In the genomic region with DNA sequence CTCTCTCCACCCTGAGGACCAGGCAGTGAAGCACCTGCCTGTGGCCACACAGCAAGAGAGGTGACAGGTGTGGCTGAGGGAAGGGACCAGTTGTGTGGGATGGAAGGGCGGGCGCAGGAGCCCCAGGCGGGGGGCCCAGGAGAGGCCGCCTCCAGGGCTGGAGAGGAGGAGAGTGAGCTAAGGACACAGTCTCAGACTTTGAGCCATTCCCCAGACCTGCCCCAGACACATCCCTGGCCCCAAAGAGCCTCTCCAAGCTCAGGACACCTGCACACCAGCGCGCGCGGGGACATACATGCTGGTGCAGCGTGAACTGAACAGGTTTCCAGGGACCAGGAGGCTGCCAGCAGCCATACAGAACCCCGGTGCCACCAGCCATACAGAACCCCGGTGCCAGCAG, we compare ENCODE assay signal across 16 cellular contexts.
DNase-seq lines count a peak whose midpoint lies in the region; ATAC-seq, FAIRE-seq and TF ChIP-seq lines count a peak whose summit lies in the region.
"Had no signal": no experiment of that assay in that cellular context is flagged by ENCODE, and none has a peak within 500 bp of the region (broad histone marks: within the 10 kb centered on the region; RNA-seq: fewer than 3 reads in every experiment).

No MANE protein-coding gene starts in this region.

- no peak for FAIRE-seq in kidney (lab: Jason Lieb, UNC)

- H3K36me3 ChIP-seq in SJCRH30 (no peaks in the 10 kb centered on the region), kidney (ENCODE audit: control insufficient read depth in 1 of 2, insufficient read depth in 2 of 2, low read length in 2 of 2) (no peaks in the 10 kb centered on the region)
- H3K36me3 ChIP-seq: Peyer's patch had no signal

- H3K4me1 ChIP-seq in SJCRH30 (peaks cover 12% of the 10 kb centered on the region), kidney (ENCODE audit: control insufficient read depth in 1 of 2, insufficient read depth in 1 of 2, low read depth in 1 of 2, low read length in 2 of 2) (no peaks in the 10 kb centered on the region)
- H3K4me1 ChIP-seq: Peyer's patch had no signal

- no peak for ATAC-seq in GM18498 (IDR thresholded peaks at IDR 0.05; ENCODE audit: unreplicated experiment)
- no peak for ATAC-seq in GM18502 (IDR thresholded peaks at IDR 0.05; ENCODE audit: poor library complexity, unreplicated experiment)

- intact Hi-C loops in kidney (cut with DNase I): no loop called here

- H3K9ac ChIP-seq in kidney (ENCODE audit: low read length in 2 of 2): no peak overlapping the region
- H3K9ac ChIP-seq: KMS-11 had no signal

- DNase-seq in DMS53 (lab: John Stamatoyannopoulos, UW): peak; percentile 18
- no peak for DNase-seq in DMS53 treated with DMSO at 0.1 percent for 48 hours (lab: John Stamatoyannopoulos, UW; ENCODE audit: unreplicated experiment)
- DNase-seq in NCI-H128 (lab: John Stamatoyannopoulos, UW; ENCODE audit: unreplicated experiment): peak; percentile 33
- DNase-seq in SJCRH30: no peak
- peak; percentile 39 for DNase-seq in kidney
- no peak for DNase-seq in mesenteric fat pad (ENCODE audit: low spot score)
- DNase-seq: CD8-positive, alpha-beta memory T cell; IMR-90; NCI-H1694; NCI-H446; Peyer's patch; T-cell had no signal

- peak overlapping the region; percentile 24 for H3K27ac ChIP-seq in SJCRH30
- H3K27ac ChIP-seq in kidney (ENCODE audit: low read depth in 2 of 2, low read length in 2 of 2): no peak overlapping the region
- H3K27ac ChIP-seq: 22Rv1, KMS-11, Peyer's patch had no signal

- TF ChIP-seq CTCF in kidney (IDR thresholded peaks at IDR 0.05; ENCODE audit: borderline replicate concordance, extremely low read depth, insufficient read depth): no peak

- H3K27me3 ChIP-seq in SJCRH30: no peaks in the 10 kb centered on the region
- H3K27me3 ChIP-seq: Peyer's patch had no signal

- H3K4me3 ChIP-seq in SJCRH30: no peak overlapping the region
- H3K4me3 ChIP-seq in kidney (ENCODE audit: low read length in 2 of 2): no peak overlapping the region
- H3K4me3 ChIP-seq: Peyer's patch had no signal

- H3K9me3 ChIP-seq in SJCRH30 (replicated peaks): no peaks in the 10 kb centered on the region
- H3K9me3 ChIP-seq in kidney (ENCODE audit: control insufficient read depth in 1 of 2, low read length in 2 of 2): no peaks in the 10 kb centered on the region
- H3K9me3 ChIP-seq: Peyer's patch had no signal

Comparison
In these comparisons a context has a peak if more than half of its experiments do, and no peak if none do; other contexts are left out.
1. DNase-seq: peak in DMS53 (single experiment), NCI-H128 (single experiment) and kidney (single experiment); none in DMS53 treated with DMSO at 0.1 percent for 48 hours (single experiment), SJCRH30 (0 of 2) and mesenteric fat pad (single experiment).